Comparison of ENCODE assay signal across 16 cellular contexts in the genomic region with DNA sequence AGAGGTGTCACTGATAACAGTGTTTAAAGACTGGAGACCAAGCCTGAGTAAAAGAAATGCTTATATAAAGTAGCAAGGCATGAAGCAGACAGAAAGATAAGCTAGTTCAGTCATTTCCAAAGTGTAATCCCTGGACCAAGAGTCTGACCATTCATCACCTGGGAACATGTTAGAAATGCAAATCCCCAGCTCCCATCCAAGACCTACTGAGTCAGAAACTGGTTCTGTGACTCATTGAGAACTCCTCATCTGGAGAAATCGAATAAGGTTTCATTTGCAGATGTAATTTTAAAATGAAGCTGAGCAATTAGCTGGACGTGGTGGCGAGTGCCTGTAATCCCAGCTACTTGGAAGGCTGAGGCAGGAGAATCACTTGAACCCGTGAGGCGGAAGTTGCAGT.
DNase-seq lines count a peak whose midpoint lies in the region; ATAC-seq, FAIRE-seq and TF ChIP-seq lines count a peak whose summit lies in the region.
"Had no signal": no experiment of that assay in that cellular context is flagged by ENCODE, and none has a peak within 500 bp of the region (broad histone marks: within the 10 kb centered on the region; RNA-seq: fewer than 3 reads in every experiment).

No MANE protein-coding gene starts in this region.

- H3K9me3 Mint-ChIP-seq in CD14-positive monocyte: no peaks in the 10 kb centered on the region

- H3K4me1 Mint-ChIP-seq in CD14-positive monocyte: peaks cover 9% of the 10 kb centered on the region

- POLR2A ChIA-PET in A549 (lab: Yijun Ruan, JAX) (no interaction called here), PC-3 (lab: Charles Lee; ENCODE audit: unreplicated experiment) (no interaction called here)

- no peak for TF ChIP-seq RAD21 in A549 (conservative IDR thresholded peaks at IDR 0.05 in 1 of 2, IDR thresholded peaks at IDR 0.05 in 1 of 2)

- H3K4me3 Mint-ChIP-seq in CD14-positive monocyte: no peak overlapping the region
- H3K4me3 Mint-ChIP-seq: CD4-positive, alpha-beta T cell had no signal

- no peaks in the 10 kb centered on the region for H3K27me3 ChIP-seq in PC-3 (ENCODE audit: low read length)
- H3K27me3 ChIP-seq: BLaER1 treated with 17β-estradiol and CSF1 and Interleukin-3, amounts not matched to agents 10 nM and 100 nM had no signal

- no peaks in the 10 kb centered on the region for H4K20me1 ChIP-seq in PC-3 (ENCODE audit: low read length)
- H4K20me1 ChIP-seq: BLaER1 treated with 17β-estradiol and CSF1 and Interleukin-3, amounts not matched to agents 10 nM and 100 nM had no signal

- ATAC-seq in A549 (no peak), PC-3 (peak; percentile 55; the same call in 1 of the 2 replicates), HG02798 (IDR thresholded peaks at IDR 0.05; ENCODE audit: poor library complexity, unreplicated experiment) (no peak)
- ATAC-seq: HCT116, HepG2 had no signal

- no peaks in the 10 kb centered on the region for H3K9me2 ChIP-seq in PC-3 (replicated peaks; ENCODE audit: low read length)

- H3K36me3 Mint-ChIP-seq in CD14-positive monocyte: no peaks in the 10 kb centered on the region

- no peak for FAIRE-seq in A549 (lab: Jason Lieb, UNC)
- FAIRE-seq: H54, HepG2, HTR-8/SVneo had no signal

- intact Hi-C loops in PC-3 (cut with micrococcal nuclease) (no loop called here), CD14-positive monocyte (cut with micrococcal nuclease) (no loop called here)

- CTCF ChIA-PET in A549 (lab: Yijun Ruan, JAX) (interaction anchor here (0.6 to 2.6 kb wide), 5 partner anchors 48 to 239 kb away, joined by 3 to 9 read pairs (median 3); no protein-coding TSS in a partner anchor), PC-3 (lab: Charles Lee) (interaction anchor here (0.6 to 1.2 kb wide), 2 partner anchors 8 to 159 kb away, joined by 3 to 11 read pairs; no protein-coding TSS in a partner anchor)

- no peaks in the 10 kb centered on the region for H3F3A ChIP-seq in PC-3 (ENCODE audit: low read length, unreplicated experiment)

- TF ChIP-seq CTCF in A549 (IDR thresholded peaks at IDR 0.05): no peak
- no peak for TF ChIP-seq CTCF in PC-3 (conservative IDR thresholded peaks at IDR 0.05; ENCODE audit: low read depth, low read length)
- TF ChIP-seq CTCF in epithelial cell of esophagus (IDR thresholded peaks at IDR 0.05; ENCODE audit: insufficient read depth, low read depth, low read length, missing control alignments): no peak
- no peak for TF ChIP-seq CTCF in CD14-positive monocyte (IDR thresholded peaks at IDR 0.05)

- no peak for DNase-seq in A549 (ENCODE audit: low read depth in 1 of 2, low spot score in 1 of 2)
- peak; percentile 81 for DNase-seq in PC-3
- DNase-seq in epithelial cell of esophagus (ENCODE audit: low read depth): peak; percentile 95
- DNase-seq in kidney tubule cell (ENCODE audit: low spot score): peak; percentile 53
- no peak for DNase-seq in CD14-positive monocyte (ENCODE audit: low spot score)
- no peak for DNase-seq in stimulated activated CD4-positive, alpha-beta T cell treated with anti-CD3 and anti-CD28 coated beads, Interleukin-4, amount 100 ng/mL, for 1 hour
- DNase-seq: 8988T; ACHN; Calu3; CD4-positive, alpha-beta T cell had no signal

- H3K79me2 ChIP-seq in PC-3 (ENCODE audit: low read length): no peaks in the 10 kb centered on the region

- 35% methylated on average over 5 of the region's 5 CpGs for whole genome bisulfite sequencing in A549 (ENCODE audit: missing lambda C conversion rate)

- no peak for TF ChIP-seq POLR2A in A549 (IDR thresholded peaks at IDR 0.05; ENCODE audit: low read length)

- no peak overlapping the region for H3K4me3 ChIP-seq in A549
- H3K4me3 ChIP-seq in PC-3 (ENCODE audit: low read length): no peak overlapping the region
- no peak overlapping the region for H3K4me3 ChIP-seq in epithelial cell of esophagus (ENCODE audit: low read length)
- H3K4me3 ChIP-seq: BLaER1 treated with 17β-estradiol and CSF1 and Interleukin-3, amounts not matched to agents 10 nM and 100 nM had no signal

- no peaks in the 10 kb centered on the region for H3K4me1 ChIP-seq in A549
- peaks cover 10% of the 10 kb centered on the region for H3K4me1 ChIP-seq in PC-3 (ENCODE audit: insufficient read depth, low read length)

- H3K4me2 ChIP-seq in A549 (no peak overlapping the region), PC-3 (ENCODE audit: low read length) (peak overlapping the region; percentile 58; the same call in 1 of the 2 replicates)

- no peak overlapping the region for H3K27ac ChIP-seq in A549
- no peak overlapping the region for H3K27ac ChIP-seq in PC-3 (ENCODE audit: low read length)

- H3K36me3 ChIP-seq in PC-3 (ENCODE audit: low read depth, low read length): no peaks in the 10 kb centered on the region
- H3K36me3 ChIP-seq: BLaER1 treated with 17β-estradiol and CSF1 and Interleukin-3, amounts not matched to agents 10 nM and 100 nM had no signal

- H3K9me3 ChIP-seq in A549: no peaks in the 10 kb centered on the region
- H3K9me3 ChIP-seq in PC-3 (ENCODE audit: low read length): no peaks in the 10 kb centered on the region
- H3K9me3 ChIP-seq: BLaER1 treated with 17β-estradiol and CSF1 and Interleukin-3, amounts not matched to agents 10 nM and 100 nM had no signal

- no peak for TF ChIP-seq EP300 in A549 (IDR thresholded peaks at IDR 0.05)

- peaks cover 1 to 5% (median 2%) of the 10 kb centered on the region in 3 donors for H3K27me3 Mint-ChIP-seq in CD14-positive monocyte (ENCODE audit: low read depth in 3 of 3)
- H3K27me3 Mint-ChIP-seq: CD4-positive, alpha-beta T cell had no signal

- H3K9ac ChIP-seq in PC-3 (ENCODE audit: low read length): no peak overlapping the region
- H3K9ac ChIP-seq: BLaER1 treated with 17β-estradiol and CSF1 and Interleukin-3, amounts not matched to agents 10 nM and 100 nM had no signal

- no TSS peak for BruUV-seq in PC-3 (replicated peaks; lab: Mats Ljungman, UMichigan)

- no peak overlapping the region for H3K27ac Mint-ChIP-seq in CD14-positive monocyte
- H3K27ac Mint-ChIP-seq: CD4-positive, alpha-beta T cell had no signal

- H2AFZ ChIP-seq in PC-3 (ENCODE audit: low read length): no peak overlapping the region

TF ChIP-seq in A549, 52 proteins besides CTCF, POLR2A, EP300 and RAD21:
- TF ChIP-seq FOSL2 (IDR thresholded peaks at IDR 0.05) (no peak), FOSL2 (CRISPR knock-in tag; IDR thresholded peaks at IDR 0.05) (0 out of 2 replicates have a peak, but pooled peaks have one; percentile 3), SMC3 (IDR thresholded peaks at IDR 0.05) (no peak)

Comparison
In these comparisons a context has a peak if more than half of its experiments do, and no peak if none do; other contexts are left out.
1. DNase-seq: peak in PC-3 (single experiment), epithelial cell of esophagus (single experiment) and kidney tubule cell (single experiment); none in A549 (0 of 2), CD14-positive monocyte (single experiment) and stimulated activated CD4-positive, alpha-beta T cell treated with anti-CD3 and anti-CD28 coated beads, Interleukin-4, amount 100 ng/mL, for 1 hour (single experiment).